1 cellular context compared by ENCODE assay signal in genomic region chr7:143882020-143882610, GRCh38.
A peak's percentile ranks its signal among the peaks of the same experiment; 100 is the strongest.
TF ChIP-seq lines count a peak whose summit lies in the region.

No MANE protein-coding gene starts in this region.

TF ChIP-seq in H1, 55 proteins besides CTCF, POLR2A, EP300 and RAD21:
- TF ChIP-seq TAF1 (IDR thresholded peaks at IDR 0.05; ENCODE audit: low read depth, low read length) (peak; percentile 42; the same call in 1 of the 2 replicates), KDM4A (IDR thresholded peaks at IDR 0.05; ENCODE audit: low read depth, low read length, severe bottlenecking) (peak; percentile 35), ASH2L (IDR thresholded peaks at IDR 0.05; ENCODE audit: low read length) (peak; percentile 82), CREB1 (IDR thresholded peaks at IDR 0.05) (peak; percentile 71; the same call in 1 of the 2 replicates), YY1 (IDR thresholded peaks at IDR 0.05; ENCODE audit: low read depth, low read length) (no peak)
